Comparison of ENCODE assay signal across 12 cellular contexts in genomic region chr16:13012591-13012990, GRCh38.
"Had no signal": no experiment of that assay in that cellular context is flagged by ENCODE, and none has a peak within 500 bp of the region (broad histone marks: within the 10 kb centered on the region; RNA-seq: fewer than 3 reads in every experiment).

No MANE protein-coding gene starts in this region.

- H3K27ac ChIP-seq: left lung, neutrophil, transverse colon had no signal

- H3K9me3 ChIP-seq: left lung, neutrophil, transverse colon had no signal

- H3K36me3 ChIP-seq: left lung, neutrophil, transverse colon had no signal

- H3K36me3 Mint-ChIP-seq: stimulated activated memory B cell treated with anti-CD40 and anti-IgM and Interleukin-4, amounts not matched to agents 10 μg/mL and 1 μg/mL and 100 μg/mL, for 72 hours had no signal

- H3K27me3 ChIP-seq: left lung, neutrophil, transverse colon had no signal

- H3K27ac Mint-ChIP-seq: activated CD4-positive, alpha-beta memory T cell treated with anti-CD3 and anti-CD28 coated beads, Interleukin-2, amount 10 ng/mL, durations not matched to agents 7 days and 5 days; activated T-cell treated with anti-CD3 and anti-CD28 coated beads, Interleukin-2, amount 50 U/mL, for 24 hours; naive thymus-derived CD4-positive, alpha-beta T cell; stimulated activated memory B cell treated with anti-CD40 and anti-IgM and Interleukin-4, amounts not matched to agents 10 μg/mL and 1 μg/mL and 100 μg/mL, for 72 hours had no signal

- H3K27me3 Mint-ChIP-seq: activated CD4-positive, alpha-beta memory T cell treated with anti-CD3 and anti-CD28 coated beads, Interleukin-2, amount 10 ng/mL, durations not matched to agents 7 days and 5 days; stimulated activated memory B cell treated with anti-CD40 and anti-IgM and Interleukin-4, amounts not matched to agents 10 μg/mL and 1 μg/mL and 100 μg/mL, for 72 hours had no signal

- H3K4me1 Mint-ChIP-seq: activated CD4-positive, alpha-beta memory T cell treated with anti-CD3 and anti-CD28 coated beads, Interleukin-2, amount 10 ng/mL, durations not matched to agents 7 days and 5 days; stimulated activated memory B cell treated with anti-CD40 and anti-IgM and Interleukin-4, amounts not matched to agents 10 μg/mL and 1 μg/mL and 100 μg/mL, for 72 hours had no signal

- ATAC-seq: left lung; naive thymus-derived CD4-positive, alpha-beta T cell; stimulated activated memory B cell treated with anti-CD40 and anti-IgM and Interleukin-4, amounts not matched to agents 10 μg/mL and 1 μg/mL and 100 μg/mL, for 72 hours had no signal

- DNase-seq: activated CD4-positive, alpha-beta memory T cell treated with anti-CD3 and anti-CD28 coated beads, Interleukin-2, amount 10 ng/mL, durations not matched to agents 7 days and 5 days; activated CD4-positive, alpha-beta T cell treated with anti-CD3 and anti-CD28 coated beads for 4 hours; activated naive CD4-positive, alpha-beta T cell treated with anti-CD3 and anti-CD28 coated beads, Interleukin-2, amount 50 U/mL, for 16 hours; activated T-cell treated with anti-CD3 and anti-CD28 coated beads, Interleukin-2, amount 50 U/mL, for 24 hours; dermis blood vessel endothelial cell; left lung; mammary epithelial cell; naive thymus-derived CD4-positive, alpha-beta T cell; stimulated activated CD4-positive, alpha-beta T cell treated with anti-CD3 and anti-CD28 coated beads, Interleukin-2, amount 100 ng/mL, for 48 hours; transverse colon had no signal

- H3K4me1 ChIP-seq: left lung, transverse colon had no signal

- H3K4me3 ChIP-seq: left lung, transverse colon had no signal

- H3K9me3 Mint-ChIP-seq: activated CD4-positive, alpha-beta memory T cell treated with anti-CD3 and anti-CD28 coated beads, Interleukin-2, amount 10 ng/mL, durations not matched to agents 7 days and 5 days had no signal

- H3K4me3 Mint-ChIP-seq: activated CD4-positive, alpha-beta memory T cell treated with anti-CD3 and anti-CD28 coated beads, Interleukin-2, amount 10 ng/mL, durations not matched to agents 7 days and 5 days; activated T-cell treated with anti-CD3 and anti-CD28 coated beads, Interleukin-2, amount 50 U/mL, for 24 hours; naive thymus-derived CD4-positive, alpha-beta T cell; stimulated activated memory B cell treated with anti-CD40 and anti-IgM and Interleukin-4, amounts not matched to agents 10 μg/mL and 1 μg/mL and 100 μg/mL, for 72 hours had no signal
